Comparison of ENCODE assay signal across 10 cellular contexts in genomic region chr10:121668336-121669009, GRCh38.
DNase-seq lines count a peak whose midpoint lies in the region; ATAC-seq and TF ChIP-seq lines count a peak whose summit lies in the region.
"Had no signal": no experiment of that assay in that cellular context is flagged by ENCODE, and none has a peak within 500 bp of the region (broad histone marks: within the 10 kb centered on the region; RNA-seq: fewer than 3 reads in every experiment).

No MANE protein-coding gene starts in this region.

- H3K4me1 Mint-ChIP-seq in brain (peaks cover 28% of the 10 kb centered on the region), HFFc6 (ENCODE audit: low read depth) (no peaks in the 10 kb centered on the region)
- H3K4me1 Mint-ChIP-seq: activated naive CD8-positive, alpha-beta T cell treated with anti-CD3 and anti-CD28 coated beads, Interleukin-2, amount 10 ng/mL, durations not matched to agents 7 days and 5 days had no signal

- H3K36me3 Mint-ChIP-seq in brain: no peaks in the 10 kb centered on the region
- H3K36me3 Mint-ChIP-seq in HFFc6 (ENCODE audit: low read depth): no peaks in the 10 kb centered on the region
- H3K36me3 Mint-ChIP-seq: activated naive CD8-positive, alpha-beta T cell treated with anti-CD3 and anti-CD28 coated beads, Interleukin-2, amount 10 ng/mL, durations not matched to agents 7 days and 5 days had no signal

- TF ChIP-seq CTCF in brain (conservative IDR thresholded peaks at IDR 0.05): no peak
- TF ChIP-seq CTCF in HFFc6 (IDR thresholded peaks at IDR 0.05): no peak

- peaks cover 5 to 15% (median 8%) of the 10 kb centered on the region in 5 experiments for H3K9me3 Mint-ChIP-seq in brain
- peaks cover 10% of the 10 kb centered on the region; the same call in 1 of the 2 replicates for H3K9me3 Mint-ChIP-seq in HFFc6

- H3K27ac ChIP-seq in substantia nigra (ENCODE audit: low read depth, low read length, poor library complexity, severe bottlenecking): peak overlapping the region; percentile 24

- peak overlapping the region; percentile 63 to 92 (median 85) for H3K27ac Mint-ChIP-seq in brain
- no peak overlapping the region for H3K27ac Mint-ChIP-seq in HFFc6
- H3K27ac Mint-ChIP-seq: activated naive CD8-positive, alpha-beta T cell treated with anti-CD3 and anti-CD28 coated beads, Interleukin-2, amount 10 ng/mL, durations not matched to agents 7 days and 5 days had no signal

- H3K27me3 Mint-ChIP-seq in brain (peaks cover 19% of the 10 kb centered on the region), HFFc6 (ENCODE audit: insufficient read depth) (peaks cover 10% of the 10 kb centered on the region)

- DNase-seq in M059J (ENCODE audit: low read depth) (peak; percentile 46), islet precursor cell (peak; percentile 90), substantia nigra (lab: John Stamatoyannopoulos, UW) (peak in 39 of 49 donors; percentile 11 to 80 (median 53)), NCI-H1930 (lab: John Stamatoyannopoulos, UW) (no peak), NCI-H2081 treated with DMSO at 0.1 percent for 48 hours (lab: John Stamatoyannopoulos, UW) (no peak), HFFc6 (no peak)
- DNase-seq: activated naive CD8-positive, alpha-beta T cell treated with anti-CD3 and anti-CD28 coated beads, Interleukin-2, amount 10 ng/mL, durations not matched to agents 7 days and 5 days; SHP77 treated with DMSO at 0.1 percent for 48 hours had no signal

- peak overlapping the region in 4 of 5 experiments; percentile 8 to 40 (median 20) for H3K4me3 Mint-ChIP-seq in brain
- H3K4me3 Mint-ChIP-seq in HFFc6: no peak overlapping the region
- H3K4me3 Mint-ChIP-seq: activated naive CD8-positive, alpha-beta T cell treated with anti-CD3 and anti-CD28 coated beads, Interleukin-2, amount 10 ng/mL, durations not matched to agents 7 days and 5 days had no signal

- no peak for ATAC-seq in GM18867 (IDR thresholded peaks at IDR 0.05; ENCODE audit: unreplicated experiment)

Comparison
In these comparisons a context has a peak if more than half of its experiments do, and no peak if none do; other contexts are left out.
1. DNase-seq: peak in M059J (single experiment), islet precursor cell (single experiment) and substantia nigra (39 of 49); none in NCI-H1930 (0 of 2), NCI-H2081 treated with DMSO at 0.1 percent for 48 hours (single experiment) and HFFc6 (single experiment).